In genomic region chr20:34559311-34560140, GRCh38 we compare ENCODE assay signal across 9 cellular contexts. TPM values are rescaled to one million over a fixed set of nuclear protein-coding genes. Genes with fewer than 3 reads are reported as not detected.
A peak's percentile ranks its signal among the peaks of the same experiment; 100 is the strongest.
DNase-seq lines count a peak whose midpoint lies in the region; ATAC-seq, FAIRE-seq and TF ChIP-seq lines count a peak whose summit lies in the region.
"Had no signal": no experiment of that assay in that cellular context is flagged by ENCODE, and none has a peak within 500 bp of the region (broad histone marks: within the 10 kb centered on the region; RNA-seq: fewer than 3 reads in every experiment).

No MANE protein-coding gene starts in this region.

- peaks cover 0 to 4% of the 10 kb centered on the region in 2 donors for H3K36me3 Mint-ChIP-seq in CD4-positive, alpha-beta memory T cell
- H3K36me3 Mint-ChIP-seq in activated CD8-positive, alpha-beta T cell treated with anti-CD3 and anti-CD28 coated beads for 36 hours (ENCODE audit: low read depth) = no peaks in the 10 kb centered on the region

- H3K4me1 Mint-ChIP-seq in CD4-positive, alpha-beta memory T cell = peaks cover 10 to 33% (median 13%) of the 10 kb centered on the region in 4 donors
- H3K4me1 Mint-ChIP-seq in activated CD8-positive, alpha-beta T cell treated with anti-CD3 and anti-CD28 coated beads for 36 hours (ENCODE audit: low read depth) = peaks cover 11% of the 10 kb centered on the region

- H3K18ac ChIP-seq in trophoblast cell (ENCODE audit: low read length) = no peak overlapping the region

- H3K9me3 Mint-ChIP-seq in CD4-positive, alpha-beta memory T cell = peaks cover 0 to 2% (median 0%) of the 10 kb centered on the region in 8 donors
- H3K9me3 Mint-ChIP-seq in activated CD8-positive, alpha-beta T cell treated with anti-CD3 and anti-CD28 coated beads for 36 hours = no peaks in the 10 kb centered on the region

- peak overlapping the region; percentile 70 to 83 (median 76) for H3K4me3 Mint-ChIP-seq in CD4-positive, alpha-beta memory T cell
- peak overlapping the region; percentile 60 for H3K4me3 Mint-ChIP-seq in activated CD8-positive, alpha-beta T cell treated with anti-CD3 and anti-CD28 coated beads for 36 hours

- no peak overlapping the region for H4K91ac ChIP-seq in trophoblast cell (ENCODE audit: low read depth, low read length)

- intact Hi-C loops in CD4-positive, alpha-beta memory T cell (cut with micrococcal nuclease) = loop anchor here (2.0 kb wide), 2 partner anchors 15 to 257 kb away; partner anchors contain the start of gene AHCY
- intact Hi-C loops in activated CD8-positive, alpha-beta T cell treated with anti-CD3 and anti-CD28 coated beads for 36 hours (cut with micrococcal nuclease) = no loop called here

- no peak overlapping the region for H3K4me3 ChIP-seq in CD4-positive, alpha-beta memory T cell (ENCODE audit: low read length in 2 of 2)
- H3K4me3 ChIP-seq in foreskin fibroblast (ENCODE audit: low read depth in 1 of 2, low read length in 2 of 2) = peak overlapping the region; percentile 68 to 79
- H3K4me3 ChIP-seq in trophoblast cell (ENCODE audit: low read depth, low read length) = peak overlapping the region; percentile 79

- peaks cover 2% of the 10 kb centered on the region for H3K79me2 ChIP-seq in trophoblast cell (ENCODE audit: control insufficient read depth, insufficient read depth, low read length, poor library complexity)

- POLR2A ChIA-PET in CD4-positive, alpha-beta memory T cell (lab: Charles Lee; ENCODE audit: partially characterized antibody) = interaction anchor here (1.0 to 3.0 kb wide), 6 partner anchors 10 to 44 kb away, joined by 3 to 15 read pairs (median 4); partner anchors contain the start of gene DYNLRB1
- POLR2A ChIA-PET in activated CD8-positive, alpha-beta T cell treated with anti-CD3 and anti-CD28 coated beads for 36 hours (lab: Charles Lee) = interaction anchor here (0.7 to 2.0 kb wide), 2 partner anchors 42 to 146 kb away, joined by 3 to 9 read pairs; no protein-coding TSS in a partner anchor

- H2BK120ac ChIP-seq in trophoblast cell (ENCODE audit: insufficient read depth, low read length, poor library complexity) = no peak overlapping the region

- no peak overlapping the region for H2AK5ac ChIP-seq in trophoblast cell (ENCODE audit: low read length)

- H4K8ac ChIP-seq in trophoblast cell (ENCODE audit: low read depth, low read length) = no peak overlapping the region

- H3K27me3 Mint-ChIP-seq in CD4-positive, alpha-beta memory T cell = no peaks in the 10 kb centered on the region
- H3K27me3 Mint-ChIP-seq in activated CD8-positive, alpha-beta T cell treated with anti-CD3 and anti-CD28 coated beads for 36 hours = no peaks in the 10 kb centered on the region

- CTCF ChIA-PET in CD4-positive, alpha-beta memory T cell (lab: Charles Lee; ENCODE audit: partially characterized antibody) = interaction anchor here (4.5 kb wide), 1 partner anchor 20 kb away, joined by 20 read pairs; no protein-coding TSS in a partner anchor
- CTCF ChIA-PET in activated CD8-positive, alpha-beta T cell treated with anti-CD3 and anti-CD28 coated beads for 36 hours (lab: Charles Lee) = interaction anchor here (0.5 to 1.0 kb wide), 4 partner anchors 15 to 122 kb away, joined by 3 to 4 read pairs (median 3); no protein-coding TSS in a partner anchor

- no peak overlapping the region for H4K12ac ChIP-seq in trophoblast cell (ENCODE audit: low read depth, low read length)

- H3K27ac ChIP-seq in CD4-positive, alpha-beta memory T cell (ENCODE audit: low read depth, low read length) = no peak overlapping the region
- no peak overlapping the region for H3K27ac ChIP-seq in trophoblast cell (ENCODE audit: low read depth, low read length)

- H2BK5ac ChIP-seq in trophoblast cell (ENCODE audit: low read depth, low read length, poor library complexity) = no peak overlapping the region

- no peak for ATAC-seq in activated CD8-positive, alpha-beta T cell treated with anti-CD3 and anti-CD28 coated beads for 36 hours

- no peak overlapping the region for H3K4ac ChIP-seq in trophoblast cell (ENCODE audit: low read depth, low read length)

- H3K9me3 ChIP-seq in CD4-positive, alpha-beta memory T cell (ENCODE audit: control insufficient read depth in 1 of 2, low read length in 2 of 2) = no peaks in the 10 kb centered on the region
- H3K9me3 ChIP-seq in trophoblast cell (ENCODE audit: insufficient read depth, low read depth, low read length) = no peaks in the 10 kb centered on the region

- peak overlapping the region; percentile 87 to 96 (median 92) for H3K27ac Mint-ChIP-seq in CD4-positive, alpha-beta memory T cell
- peak overlapping the region; percentile 70 for H3K27ac Mint-ChIP-seq in activated CD8-positive, alpha-beta T cell treated with anti-CD3 and anti-CD28 coated beads for 36 hours

- no peak overlapping the region for H2AFZ ChIP-seq in trophoblast cell (ENCODE audit: insufficient read depth, low read length, poor library complexity)

- peak in 2 of 5 donors; percentile 20 to 23 for DNase-seq in CD4-positive, alpha-beta memory T cell
- no peak for DNase-seq in activated CD8-positive, alpha-beta T cell treated with anti-CD3 and anti-CD28 coated beads for 36 hours
- DNase-seq in foreskin fibroblast (peak in 1 of 2 donors; percentile 37), trophoblast cell (peak in 1 of 2 donors; percentile 23), AML-193 (lab: John Stamatoyannopoulos, UW) (no peak), frontal cortex (ENCODE audit: low spot score in 2 of 2) (no peak), urothelium cell line (ENCODE audit: low spot score) (no peak)
- DNase-seq in activated effector memory CD4-positive, alpha-beta T cell treated with anti-CD3 and anti-CD28 coated beads, Interleukin-2, amount 50 U/mL, for 16 hours = no peak

- FAIRE-seq in frontal cortex (lab: Jason Lieb, UNC) = no peak
- no peak for FAIRE-seq in urothelium cell line (lab: Jason Lieb, UNC)
- FAIRE-seq: keratinocyte had no signal

- H3K27me3 ChIP-seq in CD4-positive, alpha-beta memory T cell (ENCODE audit: insufficient read depth, low read length) = no peaks in the 10 kb centered on the region
- H3K27me3 ChIP-seq in trophoblast cell (ENCODE audit: insufficient read depth, low read length) = no peaks in the 10 kb centered on the region

- H2BK12ac ChIP-seq in trophoblast cell (ENCODE audit: low read length) = no peak overlapping the region

- no peak for TF ChIP-seq CTCF in activated CD8-positive, alpha-beta T cell treated with anti-CD3 and anti-CD28 coated beads for 36 hours (IDR thresholded peaks at IDR 0.05)
- no peak for TF ChIP-seq CTCF in foreskin fibroblast (IDR thresholded peaks at IDR 0.05; ENCODE audit: low read depth, low read length)

- no peak overlapping the region for H3K14ac ChIP-seq in trophoblast cell (ENCODE audit: low read length)

- H3K79me1 ChIP-seq in trophoblast cell (ENCODE audit: low read length) = peaks cover 7% of the 10 kb centered on the region

- peak overlapping the region; percentile 62 for H3K4me2 ChIP-seq in trophoblast cell (ENCODE audit: low read length)

- no peak overlapping the region for H3K23ac ChIP-seq in trophoblast cell (ENCODE audit: low read length)

- no CpG with 5 or more reads among the region's 43 CpGs for WGBS in trophoblast cell (ENCODE audit: extremely low coverage, insufficient coverage, insufficient read length)

- no peak overlapping the region for H3K9ac ChIP-seq in trophoblast cell (ENCODE audit: low read length)

- no peaks in the 10 kb centered on the region for H3K36me3 ChIP-seq in CD4-positive, alpha-beta memory T cell (ENCODE audit: insufficient read depth, low read length)
- H3K36me3 ChIP-seq in trophoblast cell (ENCODE audit: control insufficient read depth in 1 of 2, insufficient read depth in 2 of 2, low read length in 2 of 2) = peaks cover 0 to 1% of the 10 kb centered on the region in 2 experiments

- H3K4me1 ChIP-seq in CD4-positive, alpha-beta memory T cell (ENCODE audit: insufficient read depth, low read length) = peaks cover 12% of the 10 kb centered on the region
- H3K4me1 ChIP-seq in trophoblast cell (ENCODE audit: control insufficient read depth in 1 of 2, insufficient read depth in 2 of 2, low read length in 2 of 2) = no peaks in the 10 kb centered on the region

RNA-seq across cellular contexts. Expression of gene MAP1LC3A, which starts 1.0 kb away (rescaled TPM):
- 1 to 10 TPM; 2.1 to 2.8 TPM for total RNA-seq in CD4-positive, alpha-beta memory T cell
- 1 to 10 TPM; 3.7 to 7.9 TPM for polyA plus RNA-seq in CD4-positive, alpha-beta memory T cell
- 1 to 10 TPM in 1 of 2 experiments, under 1 TPM in 1; 0.92 to 1.0 TPM for total RNA-seq in activated CD8-positive, alpha-beta T cell treated with anti-CD3 and anti-CD28 coated beads for 36 hours
- polyA plus RNA-seq in trophoblast cell (2013) = 15.8 and 16.4 TPM in 2 replicates
- total RNA-seq in frontal cortex = 43.2 TPM

RNA-seq across cellular contexts. Expression of gene DYNLRB1, which starts 43.3 kb away (rescaled TPM):
- total RNA-seq in CD4-positive, alpha-beta memory T cell = 10 to 100 TPM; 75.5 to 81.0 TPM
- polyA plus RNA-seq in CD4-positive, alpha-beta memory T cell = 100 to 1,000 TPM; 237 to 311 TPM
- total RNA-seq in activated CD8-positive, alpha-beta T cell treated with anti-CD3 and anti-CD28 coated beads for 36 hours = 10 to 100 TPM; 66.6 to 70.9 TPM
- 243 and 244 TPM in 2 replicates for polyA plus RNA-seq in trophoblast cell (2013)
- total RNA-seq in frontal cortex = 50.1 TPM

Comparison
In these comparisons a context has a peak if more than half of its experiments do, and no peak if none do; other contexts are left out.
1. H3K4me3 ChIP-seq: peak in foreskin fibroblast (2 of 2) and trophoblast cell (single experiment); none in CD4-positive, alpha-beta memory T cell (0 of 2).
2. RNA of gene MAP1LC3A, which starts 1.0 kb away (total RNA-seq): 43.2 TPM in frontal cortex (single experiment); 2.1 to 2.8 TPM in CD4-positive, alpha-beta memory T cell and 0.92 to 1.0 TPM in activated CD8-positive, alpha-beta T cell treated with anti-CD3 and anti-CD28 coated beads for 36 hours; every median in the first group is over 10 times any median in the second.